8 cellular contexts compared by ENCODE assay signal in genomic region chr16:15143601-15144093, GRCh38. TPM values are rescaled to one million over a fixed set of nuclear protein-coding genes. Genes with fewer than 3 reads are reported as not detected.
DNase-seq lines count a peak whose midpoint lies in the region; ATAC-seq and TF ChIP-seq lines count a peak whose summit lies in the region.
"Not testable (repeated sequence)": the region's sequence is repeated elsewhere in the genome, so short reads cannot be mapped to it uniquely, and the experiment has no call there.

No MANE protein-coding gene starts in this region.

- not testable (repeated sequence) for H3K27ac Mint-ChIP-seq in H9
- H3K27ac Mint-ChIP-seq in chondrocyte (ENCODE audit: unreplicated experiment): peak overlapping the region; percentile 51

- not testable (repeated sequence) for H3K4me2 ChIP-seq in H9 (ENCODE audit: insufficient read depth, insufficient read length, low read length)
- peak overlapping the region; percentile 78 for H3K4me2 ChIP-seq in SK-N-SH
- H3K4me2 ChIP-seq in trophoblast cell (ENCODE audit: low read length): peak overlapping the region; percentile 45

- CTCF ChIA-PET in A673 (lab: Charles Lee); SK-N-SH (lab: Yijun Ruan, JAX): not testable (repeated sequence)

- H4K5ac ChIP-seq in H9 (ENCODE audit: insufficient read length, low read depth, low read length): not testable (repeated sequence)

- WGBS in H9 (ENCODE audit: extremely low coverage, insufficient read length, low lambda C conversion rate): no CpG with 5 or more reads among the region's 26 CpGs
- 49% methylated on average over 2 of the region's 26 CpGs for WGBS in SK-N-SH (ENCODE audit: low lambda C conversion rate)
- no CpG with 5 or more reads among the region's 26 CpGs for WGBS in trophoblast cell (ENCODE audit: extremely low coverage, insufficient coverage, insufficient read length)

- not testable (repeated sequence) for H2BK20ac ChIP-seq in H9 (ENCODE audit: low read depth, low read length, poor library complexity, severe bottlenecking)

- not testable (repeated sequence) for H4K20me1 ChIP-seq in H9 (ENCODE audit: control insufficient read depth, insufficient read depth, insufficient read length)
- peaks cover 26% of the 10 kb centered on the region; the same call in 1 of the 2 replicates for H4K20me1 ChIP-seq in SK-N-SH (ENCODE audit: insufficient read depth)

- TF ChIP-seq RAD21 in SK-N-SH (IDR thresholded peaks at IDR 0.05; ENCODE audit: low read length): not testable (repeated sequence)

- not testable (repeated sequence) for H3K4me3 Mint-ChIP-seq in H9; chondrocyte (ENCODE audit: unreplicated experiment)

- H4K91ac ChIP-seq in H9 (ENCODE audit: insufficient read length, low read depth, low read length): not testable (repeated sequence)
- H4K91ac ChIP-seq in trophoblast cell (ENCODE audit: low read depth, low read length): peak overlapping the region; percentile 75

- peak; percentile 6 for ATAC-seq in Right ventricle myocardium superior (ENCODE audit: poor library complexity)
- ATAC-seq in left lung: not testable (repeated sequence)

- H3K27ac ChIP-seq in A673 (ENCODE audit: low read depth, low read length, poor library complexity, severe bottlenecking) (peak overlapping the region; percentile 74), SK-N-SH (ENCODE audit: low read depth in 2 of 2, low read length in 1 of 2) (peak overlapping the region in 1 of 2 experiments; percentile 96; a peak in 2 of 4 replicates), left lung (peak overlapping the region; percentile 61 to 62), trophoblast cell (ENCODE audit: low read depth, low read length) (peak overlapping the region; percentile 74), stomach smooth muscle (ENCODE audit: low read length) (peak overlapping the region; percentile 94)
- not testable (repeated sequence) for H3K27ac ChIP-seq in H9 (ENCODE audit: insufficient read length, low read depth, low read length)

- H2AFZ ChIP-seq in H9 (ENCODE audit: low read length); SK-N-SH (ENCODE audit: low read depth); trophoblast cell (ENCODE audit: insufficient read depth, low read length, poor library complexity): not testable (repeated sequence)

- H3K36me3 ChIP-seq in A673 (ENCODE audit: insufficient read depth, low read length, poor library complexity, severe bottlenecking); SK-N-SH (replicated peaks in 1 of 2; ENCODE audit: control insufficient read depth in 1 of 2, insufficient read depth in 2 of 2, low read length in 1 of 2); left lung; trophoblast cell (ENCODE audit: control insufficient read depth in 1 of 2, insufficient read depth in 2 of 2, low read length in 2 of 2); stomach smooth muscle (ENCODE audit: control insufficient read depth in 2 of 2, insufficient read depth in 2 of 2, low read length in 2 of 2): not testable (repeated sequence)

- not testable (repeated sequence) for H3K27me3 Mint-ChIP-seq in H9 (ENCODE audit: low read depth); chondrocyte (ENCODE audit: low read depth)

- H3K23ac ChIP-seq in H9 (ENCODE audit: insufficient read length, low read depth, low read length); trophoblast cell (ENCODE audit: low read length): not testable (repeated sequence)

- not testable (repeated sequence) for H2BK120ac ChIP-seq in H9 (ENCODE audit: low read depth, low read length, poor library complexity, severe bottlenecking); trophoblast cell (ENCODE audit: insufficient read depth, low read length, poor library complexity)

- H3K79me1 ChIP-seq in H9 (ENCODE audit: insufficient read depth, low read depth, low read length, poor library complexity, severe bottlenecking); trophoblast cell (ENCODE audit: low read length): not testable (repeated sequence)

- H2BK5ac ChIP-seq in H9 (ENCODE audit: insufficient read length, low read length): not testable (repeated sequence)
- peak overlapping the region; percentile 4 for H2BK5ac ChIP-seq in trophoblast cell (ENCODE audit: low read depth, low read length, poor library complexity)

- not testable (repeated sequence) for H2AK5ac ChIP-seq in H9 (ENCODE audit: insufficient read length, low read length); trophoblast cell (ENCODE audit: low read length)

- not testable (repeated sequence) for TF ChIP-seq EP300 in SK-N-SH (IDR thresholded peaks at IDR 0.05; ENCODE audit: borderline replicate concordance in 1 of 2, low read depth in 1 of 2, low read length in 1 of 2)

- H3K9me3 Mint-ChIP-seq in H9; chondrocyte (ENCODE audit: low read depth): not testable (repeated sequence)

- not testable (repeated sequence) for H4K8ac ChIP-seq in H9 (replicated peaks; ENCODE audit: insufficient read length, low read depth, low read length)
- H4K8ac ChIP-seq in trophoblast cell (ENCODE audit: low read depth, low read length): peak overlapping the region; percentile 11

- H3K36me3 Mint-ChIP-seq in H9 (ENCODE audit: insufficient read depth in 1 of 3, low read depth in 3 of 3); chondrocyte (ENCODE audit: low read depth): not testable (repeated sequence)

- H2BK12ac ChIP-seq in H9 (ENCODE audit: insufficient read length, low read depth, low read length); trophoblast cell (ENCODE audit: low read length): not testable (repeated sequence)

- not testable (repeated sequence) for H3K56ac ChIP-seq in H9 (ENCODE audit: insufficient read length, low read depth, low read length)

- intact Hi-C loops in A673 (cut with micrococcal nuclease; ENCODE audit: unreplicated experiment); Right ventricle myocardium superior (cut with DNase I); left lung (cut with DNase I): not testable (repeated sequence)

- H3K4me3 ChIP-seq in A673 (ENCODE audit: low read depth, low read length, poor library complexity, severe bottlenecking); SK-N-SH (ENCODE audit: low read depth in 2 of 2, low read length in 1 of 2); left lung; trophoblast cell (ENCODE audit: low read depth, low read length): not testable (repeated sequence)
- peak overlapping the region in 1 of 2 donors; percentile 62 for H3K4me3 ChIP-seq in stomach smooth muscle (ENCODE audit: low read length in 2 of 2)

- TF ChIP-seq CTCF in A673 (conservative IDR thresholded peaks at IDR 0.05; ENCODE audit: low read depth, low read length); H9 (conservative IDR thresholded peaks at IDR 0.05); SK-N-SH (IDR thresholded peaks at IDR 0.05); chondrocyte (IDR thresholded peaks at IDR 0.05); left lung (IDR thresholded peaks at IDR 0.05): not testable (repeated sequence)

- not testable (repeated sequence) for H3T11ph ChIP-seq in H9 (ENCODE audit: low read length)

- not testable (repeated sequence) for H3K9me2 ChIP-seq in SK-N-SH

- H3K4ac ChIP-seq in H9 (ENCODE audit: low read depth, low read length): not testable (repeated sequence)
- peak overlapping the region; percentile 6 for H3K4ac ChIP-seq in trophoblast cell (ENCODE audit: low read depth, low read length)

- not testable (repeated sequence) for H3F3A ChIP-seq in SK-N-SH (replicated peaks; ENCODE audit: insufficient read depth)

- not testable (repeated sequence) for H3K9ac ChIP-seq in H9 (ENCODE audit: extremely low read depth, insufficient read length, low read length); trophoblast cell (ENCODE audit: low read length)
- H3K9ac ChIP-seq in SK-N-SH (peak overlapping the region; percentile 54; the same call in 1 of the 2 replicates), stomach smooth muscle (ENCODE audit: low read length in 2 of 2) (peak overlapping the region; percentile 60 to 71)

- not testable (repeated sequence) for DNase-seq in A673 (ENCODE audit: low spot score); chondrocyte (ENCODE audit: low spot score); Right ventricle myocardium superior; left lung; trophoblast cell
- DNase-seq in H9 (peak; percentile 50), SK-N-SH (peak; percentile 58)

- not testable (repeated sequence) for H2BK15ac ChIP-seq in H9 (ENCODE audit: low read depth, low read length)

- not testable (repeated sequence) for H3K18ac ChIP-seq in H9 (ENCODE audit: insufficient read length, low read depth, low read length); trophoblast cell (ENCODE audit: low read length)

- BruUV-seq in A673 (replicated peaks; lab: Mats Ljungman, UMichigan): not testable (repeated sequence)

- H3K23me2 ChIP-seq in H9 (ENCODE audit: insufficient read length, low read depth, low read length, poor library complexity, severe bottlenecking): not testable (repeated sequence)

- H3K4me1 ChIP-seq in A673 (ENCODE audit: insufficient read depth, low read length, poor library complexity, severe bottlenecking) (peaks cover 34% of the 10 kb centered on the region), SK-N-SH (ENCODE audit: control insufficient read depth in 1 of 2, insufficient read depth in 2 of 2, low read depth in 1 of 2, low read length in 1 of 2) (peaks cover 25 to 65% of the 10 kb centered on the region in 2 experiments; a peak in 2 of 4 replicates), left lung (peaks cover 3 to 39% of the 10 kb centered on the region in 2 donors), trophoblast cell (ENCODE audit: control insufficient read depth in 1 of 2, insufficient read depth in 2 of 2, low read length in 2 of 2) (peaks cover 14 to 23% of the 10 kb centered on the region in 2 experiments), stomach smooth muscle (ENCODE audit: control insufficient read depth, insufficient read depth, low read length) (peaks cover 67% of the 10 kb centered on the region)
- not testable (repeated sequence) for H3K4me1 ChIP-seq in H9 (ENCODE audit: insufficient read depth, low read length)

- peaks cover 18% of the 10 kb centered on the region; the same call in 1 of the 2 replicates for H3K79me2 ChIP-seq in H9 (ENCODE audit: insufficient read depth, low read length)
- H3K79me2 ChIP-seq in SK-N-SH (ENCODE audit: insufficient read depth): peaks cover 68% of the 10 kb centered on the region
- H3K79me2 ChIP-seq in trophoblast cell (ENCODE audit: control insufficient read depth, insufficient read depth, low read length, poor library complexity): not testable (repeated sequence)

- peak overlapping the region; percentile 13 for H4K12ac ChIP-seq in trophoblast cell (ENCODE audit: low read depth, low read length)

- POLR2A ChIA-PET in A673 (lab: Charles Lee; ENCODE audit: low non-redundant PET); SK-N-SH (lab: Yijun Ruan, JAX): not testable (repeated sequence)

- H3K27me3 ChIP-seq in A673 (replicated peaks; ENCODE audit: insufficient read depth, low read depth, low read length, poor library complexity); H9 (ENCODE audit: insufficient read depth, low read length); SK-N-SH (ENCODE audit: insufficient read depth); left lung; trophoblast cell (ENCODE audit: insufficient read depth, low read length); stomach smooth muscle (ENCODE audit: control insufficient read depth in 1 of 2, insufficient read depth in 2 of 2, low read length in 2 of 2): not testable (repeated sequence)

- not testable (repeated sequence) for H3K9me3 ChIP-seq in A673 (ENCODE audit: low read depth, low read length, poor library complexity, severe bottlenecking); H9 (ENCODE audit: control insufficient read depth, low read depth, low read length); SK-N-SH; left lung; trophoblast cell (ENCODE audit: insufficient read depth, low read depth, low read length); stomach smooth muscle (ENCODE audit: control insufficient read depth in 2 of 2, low read length in 2 of 2)

- peaks cover 16 to 30% of the 10 kb centered on the region in 2 experiments for H3K4me1 Mint-ChIP-seq in H9
- H3K4me1 Mint-ChIP-seq in chondrocyte (ENCODE audit: low read depth): peaks cover 42% of the 10 kb centered on the region

- peak overlapping the region; percentile 47; the same call in 1 of the 2 replicates for H3K14ac ChIP-seq in H9 (ENCODE audit: insufficient read depth, low read length)
- H3K14ac ChIP-seq in trophoblast cell (ENCODE audit: low read length): not testable (repeated sequence)

RNA-seq across cellular contexts. Expression of gene RRN3, which starts 49.6 kb away (rescaled TPM):
- total RNA-seq in A673 (2021) (37.4 and 39.3 TPM in 2 replicates), H9 (2021) (40.9 and 44.3 TPM in 2 replicates), chondrocyte (24.4 to 25.8 TPM (median 25.1 TPM) in 3 replicates), Right ventricle myocardium superior (24.2 TPM), left lung (10 to 100 TPM; 21.7 to 26.0 TPM)
- polyA plus RNA-seq in SK-N-SH (2012; rRNA removed): 21.3 and 32.8 TPM in 2 replicates
- 33.8 and 34.0 TPM in 2 replicates for polyA plus RNA-seq in SK-N-SH (2012; cell fraction: cytosol; rRNA removed)
- polyA plus RNA-seq in SK-N-SH (2012; cell fraction: nucleus; rRNA removed): 14.2 and 34.2 TPM in 2 replicates
- 10.4 and 11.3 TPM in 2 replicates for polyA plus RNA-seq in trophoblast cell (2013)
